In the genomic region with DNA sequence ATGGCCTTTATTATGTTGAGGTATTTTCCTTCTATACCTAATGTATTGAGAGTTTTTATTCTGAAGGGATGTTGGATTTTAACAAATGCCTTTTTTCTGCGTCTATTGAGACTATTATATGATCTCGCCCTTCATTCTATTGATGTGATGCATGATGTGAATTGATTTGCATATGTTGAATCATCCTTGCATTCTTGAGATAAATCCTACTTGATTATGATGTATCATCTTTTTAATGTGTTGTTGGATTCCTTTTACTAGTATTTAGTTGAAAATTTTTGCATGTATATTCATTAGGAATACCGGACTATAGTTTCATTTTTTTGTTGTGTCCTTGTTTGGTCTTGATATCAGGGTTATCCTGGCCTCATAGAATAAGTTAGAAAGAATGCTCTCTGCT, we compare ENCODE assay signal across 17 cellular contexts.
"Had no signal": no experiment of that assay in that cellular context is flagged by ENCODE, and none has a peak within 500 bp of the region (broad histone marks: within the 10 kb centered on the region; RNA-seq: fewer than 3 reads in every experiment).

No MANE protein-coding gene starts in this region.

- H3K27ac ChIP-seq: epithelial cell of prostate, esophagus muscularis mucosa, gastroesophageal sphincter, spleen, testis, tibial nerve had no signal

- H3K27me3 ChIP-seq: esophagus muscularis mucosa, gastroesophageal sphincter, spleen, testis, tibial nerve had no signal

- H3K27ac Mint-ChIP-seq: naive thymus-derived CD4-positive, alpha-beta T cell; nephron progenitor cell; stimulated activated naive B cell treated with anti-CD40 and anti-IgM and Interleukin-4, amounts not matched to agents 10 μg/mL and 1 μg/mL and 100 μg/mL, for 72 hours; stimulated activated naive CD8-positive, alpha-beta T cell treated with anti-CD3 and anti-CD28 coated beads, Interleukin-15, amount 100 ng/mL, for 72 hours had no signal

- H3K4me3 ChIP-seq: esophagus muscularis mucosa, gastroesophageal sphincter, spleen, testis, tibial nerve had no signal

- H3K4me1 Mint-ChIP-seq: naive thymus-derived CD4-positive, alpha-beta T cell; nephron progenitor cell; stimulated activated naive B cell treated with anti-CD40 and anti-IgM and Interleukin-4, amounts not matched to agents 10 μg/mL and 1 μg/mL and 100 μg/mL, for 72 hours; stimulated activated naive CD8-positive, alpha-beta T cell treated with anti-CD3 and anti-CD28 coated beads, Interleukin-15, amount 100 ng/mL, for 72 hours had no signal

- H3K36me3 ChIP-seq: esophagus muscularis mucosa, gastroesophageal sphincter, spleen, tibial nerve had no signal

- DNase-seq: effector memory CD4-positive, alpha-beta T cell; glutamatergic neuron; islet precursor cell; mammary epithelial cell; naive thymus-derived CD4-positive, alpha-beta T cell; nephron progenitor cell; spleen; stimulated activated CD4-positive, alpha-beta T cell treated with anti-CD3 and anti-CD28 coated beads, Interleukin-15, amount 100 ng/mL, for 24 hours; stimulated activated CD4-positive, alpha-beta T cell treated with anti-CD3 and anti-CD28 coated beads, Interleukin-1b, Interleukin-23, amount 100 ng/mL, for 48 hours; stimulated activated CD4-positive, alpha-beta T cell treated with anti-CD3 and anti-CD28 coated beads, Interleukin-4, amount 100 ng/mL, for 24 hours; stimulated activated naive B cell treated with anti-CD40 and anti-IgM and Interleukin-4, amounts not matched to agents 10 μg/mL and 1 μg/mL and 100 μg/mL, for 72 hours; stimulated activated naive CD8-positive, alpha-beta T cell treated with anti-CD3 and anti-CD28 coated beads, Interleukin-15, amount 100 ng/mL, for 72 hours; testis had no signal

- H3K4me3 Mint-ChIP-seq: naive thymus-derived CD4-positive, alpha-beta T cell; nephron progenitor cell; stimulated activated naive B cell treated with anti-CD40 and anti-IgM and Interleukin-4, amounts not matched to agents 10 μg/mL and 1 μg/mL and 100 μg/mL, for 72 hours; stimulated activated naive CD8-positive, alpha-beta T cell treated with anti-CD3 and anti-CD28 coated beads, Interleukin-15, amount 100 ng/mL, for 72 hours had no signal

- H3K27me3 Mint-ChIP-seq: naive thymus-derived CD4-positive, alpha-beta T cell; stimulated activated naive B cell treated with anti-CD40 and anti-IgM and Interleukin-4, amounts not matched to agents 10 μg/mL and 1 μg/mL and 100 μg/mL, for 72 hours; stimulated activated naive CD8-positive, alpha-beta T cell treated with anti-CD3 and anti-CD28 coated beads, Interleukin-15, amount 100 ng/mL, for 72 hours had no signal

- H3K4me1 ChIP-seq: esophagus muscularis mucosa, gastroesophageal sphincter, spleen, testis, tibial nerve had no signal

- H3K9me3 ChIP-seq: testis had no signal
